11 cellular contexts compared by ENCODE assay signal in genomic region chr9:105296889-105297288, GRCh38. TPM values are rescaled to one million over a fixed set of nuclear protein-coding genes. Genes with fewer than 3 reads are reported as not detected.
DNase-seq lines count a peak whose midpoint lies in the region; ATAC-seq, FAIRE-seq and TF ChIP-seq lines count a peak whose summit lies in the region.
"Had no signal": no experiment of that assay in that cellular context is flagged by ENCODE, and none has a peak within 500 bp of the region (broad histone marks: within the 10 kb centered on the region; RNA-seq: fewer than 3 reads in every experiment).

No MANE protein-coding gene starts in this region.

- no peak overlapping the region for H2BK20ac ChIP-seq in H1 (ENCODE audit: low read length)

- no peak overlapping the region for H2BK120ac ChIP-seq in H1 (replicated peaks; ENCODE audit: low read depth, low read length)

- H3K36me3 ChIP-seq in ACC112 (ENCODE audit: insufficient read depth, low read length) (peaks cover 5% of the 10 kb centered on the region; the same call in 1 of the 2 replicates), H1 (ENCODE audit: control insufficient read depth in 2 of 4, insufficient read depth in 4 of 4, low read length in 3 of 4) (peaks cover 4 to 20% (median 12%) of the 10 kb centered on the region in 4 experiments; a peak in 6 of 8 replicates), right lobe of liver (peaks cover 0 to 4% (median 0%) of the 10 kb centered on the region in 4 donors), small intestine (ENCODE audit: control insufficient read depth in 2 of 2, insufficient read depth in 2 of 2, low read length in 2 of 2) (peaks cover 0 to 3% of the 10 kb centered on the region in 2 donors)

- TF ChIP-seq EP300 in H1 (IDR thresholded peaks at IDR 0.05; ENCODE audit: borderline replicate concordance in 1 of 2, low read depth in 2 of 2, low read length in 2 of 2): no peak

- 0 out of 2 replicates have a peak overlapping the region, but pooled peaks have one; percentile 26 for H3K18ac ChIP-seq in H1 (ENCODE audit: extremely low read depth, low read length)

- TF ChIP-seq CTCF in NB4 (IDR thresholded peaks at IDR 0.05; ENCODE audit: low read depth, low read length) (no peak), H1 (IDR thresholded peaks at IDR 0.05; ENCODE audit: control extremely low read depth in 1 of 3, insufficient read depth in 1 of 3, low read depth in 1 of 3, low read length in 3 of 3) (no peak), right lobe of liver (IDR thresholded peaks at IDR 0.05) (no peak)

- H3K4me1 ChIP-seq in ACC112 (ENCODE audit: control insufficient read depth, insufficient read depth, low read length, unreplicated experiment) (peaks cover 50% of the 10 kb centered on the region), H1 (replicated peaks in 1 of 4; ENCODE audit: control insufficient read depth in 3 of 4, insufficient read depth in 4 of 4, low read length in 3 of 4) (peaks cover 0 to 29% (median 16%) of the 10 kb centered on the region in 4 experiments; a peak in 6 of 7 replicates), right lobe of liver (peaks cover 0 to 33% (median 4%) of the 10 kb centered on the region in 4 donors), small intestine (ENCODE audit: control insufficient read depth in 2 of 2, insufficient read depth in 1 of 2, low read depth in 1 of 2, low read length in 1 of 2) (peaks cover 7% of the 10 kb centered on the region in 2 donors)

- H3K9ac ChIP-seq in H1 (replicated peaks in 1 of 4; ENCODE audit: extremely low read depth in 1 of 4, low read depth in 3 of 4, low read length in 3 of 4): no peak overlapping the region

- H4K5ac ChIP-seq in H1 (ENCODE audit: insufficient read length, low read depth, low read length): peak overlapping the region; percentile 75

- no peak overlapping the region for H2BK15ac ChIP-seq in H1 (ENCODE audit: low read length)

- intact Hi-C loops in right lobe of liver (cut with DNase I): no loop called here

- 43% methylated on average over 2 of the region's 2 CpGs; no CpG with 5 or more reads in 1 of the 2 experiments for WGBS in H1 (ENCODE audit: extremely low coverage in 1 of 2, insufficient coverage in 1 of 2, insufficient read length in 1 of 2, insufficient replicate concordance in 2 of 2, low coverage in 1 of 2, low lambda C conversion rate in 2 of 2, missing lambda C conversion rate in 1 of 2), 2 experiments
- WGBS in right lobe of liver (ENCODE audit: insufficient coverage, low coverage, low lambda C conversion rate, missing lambda C conversion rate): 55% methylated on average over 2 of the region's 2 CpGs
- 39 to 95% (median 42%) methylated on average over 2 of the region's 2 CpGs for WGBS in small intestine, 3 donors

- FAIRE-seq in H1 (lab: Jason Lieb, UNC): peak; percentile 66
- FAIRE-seq in small intestine (lab: Jason Lieb, UNC): no peak

- TF ChIP-seq POLR2A in NB4 (IDR thresholded peaks at IDR 0.05; ENCODE audit: extremely low read depth, insufficient read length): no peak
- no peak for TF ChIP-seq POLR2A in H1 (IDR thresholded peaks at IDR 0.05; ENCODE audit: control extremely low read depth in 1 of 2, low read depth in 2 of 2, low read length in 2 of 2)
- no peak for TF ChIP-seq POLR2A in right lobe of liver (IDR thresholded peaks at IDR 0.05)

- H4K91ac ChIP-seq in H1 (replicated peaks; ENCODE audit: insufficient read length, low read length): no peak overlapping the region

- H2AK5ac ChIP-seq in H1 (ENCODE audit: low read depth, low read length): no peak overlapping the region

- ATAC-seq in right lobe of liver (peak in 3 of 4 donors; percentile 36 to 63 (median 62)), HG02870 (IDR thresholded peaks at IDR 0.05; ENCODE audit: unreplicated experiment) (no peak)

- H3K56ac ChIP-seq in H1 (replicated peaks; ENCODE audit: insufficient read length, low read depth, low read length): no peak overlapping the region

- CTCF ChIA-PET in H1 (lab: Charles Lee; ENCODE audit: partially characterized antibody): interaction anchor here (0.6 kb wide), 1 partner anchor 397 kb away, joined by 3 read pairs; no protein-coding TSS in a partner anchor

- H3K9me3 ChIP-seq in H1 (ENCODE audit: insufficient read depth in 2 of 2, low read depth in 1 of 2, low read length in 1 of 2) (no peaks in the 10 kb centered on the region), right lobe of liver (no peaks in the 10 kb centered on the region), small intestine (ENCODE audit: control insufficient read depth, low read depth) (no peaks in the 10 kb centered on the region)
- H3K9me3 ChIP-seq: testis had no signal

- H3K4me3 ChIP-seq in ACC112 (ENCODE audit: low read depth, low read length) (peak overlapping the region; percentile 52), NB4 (ENCODE audit: low read depth, low read length) (no peak overlapping the region), H1 (ENCODE audit: extremely low read depth in 1 of 4, insufficient read depth in 2 of 4, low read depth in 3 of 4, low read length in 4 of 4) (peak overlapping the region in 1 of 4 experiments; percentile 50; a peak in 1 of 8 replicates), right lobe of liver (no peak overlapping the region), small intestine (ENCODE audit: low read depth in 1 of 2, low read length in 2 of 2) (no peak overlapping the region)
- H3K4me3 ChIP-seq: testis had no signal

- H4K20me1 ChIP-seq in H1 (replicated peaks in 1 of 2; ENCODE audit: control insufficient read depth in 1 of 2, insufficient read depth in 2 of 2, low read length in 2 of 2): no peaks in the 10 kb centered on the region

- peak overlapping the region; percentile 42 to 57; a peak in 3 of 4 replicates for H3K4me2 ChIP-seq in H1 (ENCODE audit: insufficient read depth in 1 of 2, low read depth in 2 of 2, low read length in 2 of 2)

- no peak overlapping the region for H3K4ac ChIP-seq in H1 (replicated peaks; ENCODE audit: insufficient read length, low read depth, low read length)

- no peak for TF ChIP-seq RAD21 in H1 (IDR thresholded peaks at IDR 0.05 in 1 of 2, conservative IDR thresholded peaks at IDR 0.05 in 1 of 2; ENCODE audit: low read depth in 2 of 2, low read length in 2 of 2)

- no peak overlapping the region for H4K8ac ChIP-seq in H1 (ENCODE audit: extremely low read depth, insufficient read depth, low read length)

- H2BK12ac ChIP-seq in H1 (ENCODE audit: low read depth, low read length): no peak overlapping the region

- H3K14ac ChIP-seq in H1 (ENCODE audit: insufficient read length): no peak overlapping the region

- POLR2A ChIA-PET in H1 (lab: Charles Lee; ENCODE audit: partially characterized antibody): interaction anchor here (1.0 to 4.2 kb wide), 6 partner anchors 10 to 64 kb away, joined by 3 to 16 read pairs (median 8); partner anchors contain the start of gene SLC44A1

- no peak overlapping the region for H2BK5ac ChIP-seq in H1 (ENCODE audit: low read depth, low read length)

- H3K79me2 ChIP-seq in ACC112 (ENCODE audit: control insufficient read depth, insufficient read depth, low read length, unreplicated experiment) (peaks cover 65% of the 10 kb centered on the region), H1 (ENCODE audit: control insufficient read depth in 1 of 2, insufficient read depth in 2 of 2, low read length in 2 of 2) (peaks cover 0 to 71% of the 10 kb centered on the region in 2 experiments; a peak in 3 of 4 replicates)

- peak overlapping the region; percentile 16 for H2AFZ ChIP-seq in ACC112 (ENCODE audit: low read length, unreplicated experiment)
- H2AFZ ChIP-seq in H1 (ENCODE audit: low read length): no peak overlapping the region

- no peaks in the 10 kb centered on the region for H3K23me2 ChIP-seq in H1 (ENCODE audit: low read depth, low read length)

- no peak overlapping the region for H3K23ac ChIP-seq in H1 (ENCODE audit: insufficient read length)

- peak overlapping the region; percentile 97 for H3K27ac ChIP-seq in ACC112 (ENCODE audit: low read depth, low read length)
- H3K27ac ChIP-seq in H1 (ENCODE audit: low read depth, low read length): peak overlapping the region; percentile 58
- peak overlapping the region in 1 of 3 donors; percentile 34 for H3K27ac ChIP-seq in right lobe of liver
- H3K27ac ChIP-seq in small intestine (ENCODE audit: low read depth in 1 of 2, low read length in 1 of 2): no peak overlapping the region
- H3K27ac ChIP-seq: testis had no signal

- H3K27me3 ChIP-seq in ACC112 (ENCODE audit: insufficient read depth, low read length) (no peaks in the 10 kb centered on the region), H1 (replicated peaks in 1 of 4; ENCODE audit: control insufficient read depth in 3 of 4, extremely low read depth in 1 of 4, insufficient read depth in 3 of 4, low read length in 3 of 4) (no peaks in the 10 kb centered on the region), right lobe of liver (no peaks in the 10 kb centered on the region), small intestine (ENCODE audit: control insufficient read depth in 2 of 2, insufficient read depth in 2 of 2, low read length in 2 of 2) (no peaks in the 10 kb centered on the region)
- H3K27me3 ChIP-seq: testis had no signal

- DNase-seq in NB4 (ENCODE audit: low read depth): peak; percentile 79
- no peak for DNase-seq in H1 (ENCODE audit: low read depth in 1 of 2, low spot score in 2 of 2)
- DNase-seq in right lobe of liver: no peak
- DNase-seq in stimulated activated CD4-positive, alpha-beta T cell treated with anti-CD3 and anti-CD28 coated beads, Interleukin-12 subunit alpha, Interleukin-12 subunit beta, amount 100 ng/mL, for 4 hours: no peak
- DNase-seq in T1000 (lab: John Stamatoyannopoulos, UW): no peak
- DNase-seq in small intestine: no peak
- DNase-seq: CD4-positive, CD25-positive, alpha-beta regulatory T cell; H7; testis had no signal

- peaks cover 2% of the 10 kb centered on the region; the same call in 1 of the 2 replicates for H3K79me1 ChIP-seq in H1 (ENCODE audit: low read depth, low read length)

TF ChIP-seq in H1, 55 proteins besides CTCF, POLR2A, EP300 and RAD21 (continues in another document):
- no peak for TF ChIP-seq NRF1 (IDR thresholded peaks at IDR 0.05; ENCODE audit: low read depth, low read length)
- TF ChIP-seq HDAC6 (IDR thresholded peaks at IDR 0.05; ENCODE audit: low read depth, low read length): no peak
- TF ChIP-seq CEBPB (IDR thresholded peaks at IDR 0.05; ENCODE audit: low read depth, low read length): peak; percentile 73
- no peak for TF ChIP-seq POU5F1 (IDR thresholded peaks at IDR 0.05; ENCODE audit: low read depth, low read length)

RNA-seq across cellular contexts. Expression of gene SLC44A1, which starts 52.4 kb away (rescaled TPM):
- total RNA-seq in H1 (2021; fragmentation: NEBNext Ultra II Directional; extraction: Animal tissue kit (Norgen Biotek cat#: 25700)): 68.1 and 71.2 TPM in 2 replicates
- polyA plus RNA-seq in H1 (2011; rRNA removed): 22.9 and 30.5 TPM in 2 replicates
- 27.8 TPM for polyA plus RNA-seq in H1 (2011; cell fraction: cytosol; rRNA removed)
- 17.0 TPM for polyA plus RNA-seq in H1 (2011; cell fraction: nucleus; rRNA removed)
- polyA plus RNA-seq in H1 (2012, experiment 1 of 2): 30.5 to 48.6 TPM (median 44.6 TPM) in 4 replicates
- polyA plus RNA-seq in H1 (2012, experiment 2 of 2): 2.8 TPM
- polyA plus RNA-seq in H1 (2013, experiment 1 of 2): 30.1 TPM
- 35.0 TPM for polyA plus RNA-seq in H1 (2013, experiment 2 of 2)
- polyA minus RNA-seq in H1 (2011; rRNA and poly(A)+ RNA removed): 142 and 183 TPM in 2 replicates
- 52.5 TPM for polyA minus RNA-seq in H1 (2011; cell fraction: cytosol; rRNA and poly(A)+ RNA removed)
- 58.5 TPM for polyA minus RNA-seq in H1 (2011; cell fraction: nucleus; rRNA and poly(A)+ RNA removed)
- 10 to 100 TPM; 44.7 to 73.2 (median 50.1) TPM for total RNA-seq in right lobe of liver
- polyA plus RNA-seq in small intestine: 10 to 100 TPM in 2 of 3 donors, 1 to 10 TPM in 1; 7.8 to 21.8 (median 10.3) TPM

Comparison
In these comparisons a context has a peak if more than half of its experiments do, and no peak if none do; other contexts are left out.
1. H3K27ac ChIP-seq: peak in ACC112 (single experiment) and H1 (single experiment); none in small intestine (0 of 2).